Comparison of ENCODE assay signal across 4 cellular contexts in the genomic region with DNA sequence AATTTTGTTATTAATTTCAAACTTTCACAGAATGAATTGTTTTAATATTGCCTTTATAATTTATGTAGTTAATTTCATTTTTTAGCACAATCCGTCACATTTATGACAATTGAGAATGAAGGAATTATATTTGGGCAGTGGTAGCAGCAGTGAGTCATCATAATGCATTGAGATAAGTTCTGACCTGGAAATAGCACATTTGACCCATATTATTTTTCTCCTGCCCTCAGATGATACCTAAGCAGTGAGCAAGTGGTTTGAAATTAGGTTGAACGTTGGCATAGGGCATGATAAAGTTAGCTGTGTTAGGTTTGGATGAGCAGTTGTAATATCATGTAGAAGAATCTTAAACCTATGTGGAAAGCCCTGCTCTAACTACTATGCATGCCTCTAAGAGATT.
TF ChIP-seq lines count a peak whose summit lies in the region.

No MANE protein-coding gene starts in this region.

TF ChIP-seq in SK-N-SH treated with all-trans-retinoic acid at 6 μM for 48 hours, 23 proteins besides CTCF, POLR2A, EP300 and RAD21:
- TF ChIP-seq ISL1 (CRISPR knock-in tag; IDR thresholded peaks at IDR 0.05) = peak; percentile 77
- TF ChIP-seq, protein P1, sequence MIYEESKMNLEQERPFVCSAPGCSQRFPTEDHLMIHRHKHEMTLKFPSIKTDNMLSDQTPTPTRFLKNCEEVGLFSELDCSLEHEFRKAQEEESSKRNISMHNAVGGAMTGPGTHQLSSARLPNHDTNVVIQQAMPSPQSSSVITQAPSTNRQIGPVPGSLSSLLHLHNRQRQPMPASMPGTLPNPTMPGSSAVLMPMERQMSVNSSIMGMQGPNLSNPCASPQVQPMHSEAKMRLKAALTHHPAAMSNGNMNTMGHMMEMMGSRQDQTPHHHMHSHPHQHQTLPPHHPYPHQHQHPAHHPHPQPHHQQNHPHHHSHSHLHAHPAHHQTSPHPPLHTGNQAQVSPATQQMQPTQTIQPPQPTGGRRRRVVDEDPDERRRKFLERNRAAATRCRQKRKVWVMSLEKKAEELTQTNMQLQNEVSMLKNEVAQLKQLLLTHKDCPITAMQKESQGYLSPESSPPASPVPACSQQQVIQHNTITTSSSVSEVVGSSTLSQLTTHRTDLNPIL (CRISPR knock-in tag; IDR thresholded peaks at IDR 0.05; ENCODE audit: low read depth) = no peak

TF ChIP-seq in SK-N-SH, 30 proteins besides CTCF, POLR2A, EP300 and RAD21:
- TF ChIP-seq TAF1 (IDR thresholded peaks at IDR 0.05; ENCODE audit: borderline replicate concordance, low read depth, low read length) (no peak), ELF1 (IDR thresholded peaks at IDR 0.05) (no peak), EZH2phosphoT487 (IDR thresholded peaks at IDR 0.05; ENCODE audit: borderline replicate concordance, low read depth) (no peak), YY1 (IDR thresholded peaks at IDR 0.05; ENCODE audit: low read depth) (no peak), USF1 (IDR thresholded peaks at IDR 0.05; ENCODE audit: borderline replicate concordance, low read depth) (no peak), TCF12 (IDR thresholded peaks at IDR 0.05) (no peak)

TF ChIP-seq in endothelial cell of umbilical vein, 7 proteins besides CTCF, POLR2A, EP300 and RAD21:
- TF ChIP-seq POLR2AphosphoS5 (IDR thresholded peaks at IDR 0.05; ENCODE audit: insufficient read depth, low read depth, low read length) (peak; percentile 71), MAX (IDR thresholded peaks at IDR 0.05; ENCODE audit: insufficient read depth, insufficient read length) (no peak), GATA2 (IDR thresholded peaks at IDR 0.05; ENCODE audit: insufficient read depth, insufficient read length, low read depth, low read length) (peak; percentile 94), JUN (IDR thresholded peaks at IDR 0.05; ENCODE audit: borderline replicate concordance, insufficient read depth, insufficient read length, low read depth) (peak; percentile 92), EZH2 (IDR thresholded peaks at IDR 0.05; ENCODE audit: borderline replicate concordance, low read depth, low read length, severe bottlenecking) (no peak), MYC (IDR thresholded peaks at IDR 0.05; ENCODE audit: low read depth, low read length) (no peak), FOS (IDR thresholded peaks at IDR 0.05; ENCODE audit: borderline replicate concordance, insufficient read depth, low read length) (peak; percentile 96)
TF ChIP-seq in endothelial cell of umbilical vein: peak in this region for 4.

TF ChIP-seq in neural cell, 6 proteins besides CTCF, POLR2A, EP300 and RAD21:
- TF ChIP-seq, protein P2, sequence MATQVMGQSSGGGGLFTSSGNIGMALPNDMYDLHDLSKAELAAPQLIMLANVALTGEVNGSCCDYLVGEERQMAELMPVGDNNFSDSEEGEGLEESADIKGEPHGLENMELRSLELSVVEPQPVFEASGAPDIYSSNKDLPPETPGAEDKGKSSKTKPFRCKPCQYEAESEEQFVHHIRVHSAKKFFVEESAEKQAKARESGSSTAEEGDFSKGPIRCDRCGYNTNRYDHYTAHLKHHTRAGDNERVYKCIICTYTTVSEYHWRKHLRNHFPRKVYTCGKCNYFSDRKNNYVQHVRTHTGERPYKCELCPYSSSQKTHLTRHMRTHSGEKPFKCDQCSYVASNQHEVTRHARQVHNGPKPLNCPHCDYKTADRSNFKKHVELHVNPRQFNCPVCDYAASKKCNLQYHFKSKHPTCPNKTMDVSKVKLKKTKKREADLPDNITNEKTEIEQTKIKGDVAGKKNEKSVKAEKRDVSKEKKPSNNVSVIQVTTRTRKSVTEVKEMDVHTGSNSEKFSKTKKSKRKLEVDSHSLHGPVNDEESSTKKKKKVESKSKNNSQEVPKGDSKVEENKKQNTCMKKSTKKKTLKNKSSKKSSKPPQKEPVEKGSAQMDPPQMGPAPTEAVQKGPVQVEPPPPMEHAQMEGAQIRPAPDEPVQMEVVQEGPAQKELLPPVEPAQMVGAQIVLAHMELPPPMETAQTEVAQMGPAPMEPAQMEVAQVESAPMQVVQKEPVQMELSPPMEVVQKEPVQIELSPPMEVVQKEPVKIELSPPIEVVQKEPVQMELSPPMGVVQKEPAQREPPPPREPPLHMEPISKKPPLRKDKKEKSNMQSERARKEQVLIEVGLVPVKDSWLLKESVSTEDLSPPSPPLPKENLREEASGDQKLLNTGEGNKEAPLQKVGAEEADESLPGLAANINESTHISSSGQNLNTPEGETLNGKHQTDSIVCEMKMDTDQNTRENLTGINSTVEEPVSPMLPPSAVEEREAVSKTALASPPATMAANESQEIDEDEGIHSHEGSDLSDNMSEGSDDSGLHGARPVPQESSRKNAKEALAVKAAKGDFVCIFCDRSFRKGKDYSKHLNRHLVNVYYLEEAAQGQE (IDR thresholded peaks at IDR 0.05; ENCODE audit: borderline replicate concordance) = no peak
- no peak for TF ChIP-seq MXI1 (conservative IDR thresholded peaks at IDR 0.05; ENCODE audit: poor library complexity, severe bottlenecking)
